ENCODE assay signal across 25 cellular contexts in genomic region chr9:127890053-127890452, GRCh38.
"Had no signal": no experiment of that assay in that cellular context is flagged by ENCODE, and none has a peak within 500 bp of the region (broad histone marks: within the 10 kb centered on the region; RNA-seq: fewer than 3 reads in every experiment).

No MANE protein-coding gene starts in this region.

- H3K4me3 ChIP-seq: cardiac muscle cell, MG63 had no signal

- H3K27me3 ChIP-seq: brain microvascular endothelial cell, cardiac muscle cell, MG63 had no signal

- ATAC-seq: activated CD8-positive, alpha-beta memory T cell treated with anti-CD3 and anti-CD28 coated beads, Interleukin-2, amount 10 ng/mL, durations not matched to agents 7 days and 5 days; Panc1; T-helper 17 cell had no signal

- H3K27ac ChIP-seq: brain microvascular endothelial cell, cardiac muscle cell had no signal

- DNase-seq: activated B cell treated with CpG ODN at 0.5 μM for 24 hours; activated CD4-positive, alpha-beta T cell treated with anti-CD3 and anti-CD28 coated beads for 1 hour; activated CD4-positive, alpha-beta T cell treated with anti-CD3 and anti-CD28 coated beads, Interleukin-2, amount 10 ng/mL, durations not matched to agents 24 days and 14 days; activated CD4-positive, alpha-beta T cell treated with anti-CD3 and anti-CD28 coated beads, Interleukin-2, amount 50 U/mL, for 48 hours; activated CD8-positive, alpha-beta memory T cell treated with anti-CD3 and anti-CD28 coated beads, Interleukin-2, amount 10 ng/mL, durations not matched to agents 7 days and 5 days; activated effector memory CD4-positive, alpha-beta T cell treated with anti-CD3 and anti-CD28 coated beads, Interleukin-2, amount 50 U/mL, for 16 hours; activated naive CD4-positive, alpha-beta T cell treated with Interleukin-2 at 50 U/mL for 16 hours; activated T-cell treated with anti-CD3 and anti-CD28 coated beads, Interleukin-2, amount 50 U/mL, for 24 hours; brain microvascular endothelial cell; MG63; MV-4-11; NCI-H1092 treated with DMSO at 0.1 percent for 48 hours; NCI-H1436; NCI-H1694 treated with DMSO at 0.1 percent for 48 hours; NCI-H2029 treated with DMSO at 0.1 percent for 48 hours; NCI-H345; NCI-H510A; NCI-H526 treated with DMSO at 0.1 percent for 48 hours; NCI-H82; OCI-M1; SHP77 treated with DMSO at 0.1 percent for 48 hours; T-helper 17 cell; T-helper 9 cell had no signal
